ENCODE assay signal across 6 cellular contexts in the genomic region with DNA sequence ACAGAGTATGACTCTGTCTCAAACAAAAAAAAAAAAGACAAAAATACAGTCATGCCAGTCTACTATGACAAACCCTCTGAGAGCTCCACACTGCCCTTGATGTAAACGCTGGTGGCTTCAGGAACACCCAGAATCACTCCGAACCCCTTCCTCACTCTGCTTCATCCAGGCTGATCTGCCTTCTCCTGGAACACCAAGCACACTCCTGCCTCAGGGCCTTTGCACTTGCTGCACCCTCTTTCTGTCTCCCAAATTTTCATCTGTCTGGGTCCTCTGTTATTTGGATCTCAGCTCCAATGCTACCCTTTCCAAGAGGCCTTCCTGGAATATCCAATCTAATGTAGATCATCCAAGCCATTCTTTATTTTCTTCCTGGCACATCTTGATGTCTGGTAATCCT.
"Had no signal": no experiment of that assay in that cellular context is flagged by ENCODE, and none has a peak within 500 bp of the region (broad histone marks: within the 10 kb centered on the region; RNA-seq: fewer than 3 reads in every experiment).

No MANE protein-coding gene starts in this region.

- H3K27ac Mint-ChIP-seq: IgD-negative memory B cell had no signal

- H3K36me3 Mint-ChIP-seq: IgD-negative memory B cell had no signal

- H3K4me1 ChIP-seq: HAP-1 had no signal

- H3K27ac ChIP-seq: GM23248 had no signal

- H3K4me3 ChIP-seq: GM23248, HAP-1 had no signal

- H3K9me3 ChIP-seq: HAP-1 had no signal

- DNase-seq: GM23248, GOT3, H7 had no signal

- ATAC-seq: HCT116 had no signal

- H3K36me3 ChIP-seq: HAP-1 had no signal
